ENCODE assay signal across 13 cellular contexts in the genomic region with DNA sequence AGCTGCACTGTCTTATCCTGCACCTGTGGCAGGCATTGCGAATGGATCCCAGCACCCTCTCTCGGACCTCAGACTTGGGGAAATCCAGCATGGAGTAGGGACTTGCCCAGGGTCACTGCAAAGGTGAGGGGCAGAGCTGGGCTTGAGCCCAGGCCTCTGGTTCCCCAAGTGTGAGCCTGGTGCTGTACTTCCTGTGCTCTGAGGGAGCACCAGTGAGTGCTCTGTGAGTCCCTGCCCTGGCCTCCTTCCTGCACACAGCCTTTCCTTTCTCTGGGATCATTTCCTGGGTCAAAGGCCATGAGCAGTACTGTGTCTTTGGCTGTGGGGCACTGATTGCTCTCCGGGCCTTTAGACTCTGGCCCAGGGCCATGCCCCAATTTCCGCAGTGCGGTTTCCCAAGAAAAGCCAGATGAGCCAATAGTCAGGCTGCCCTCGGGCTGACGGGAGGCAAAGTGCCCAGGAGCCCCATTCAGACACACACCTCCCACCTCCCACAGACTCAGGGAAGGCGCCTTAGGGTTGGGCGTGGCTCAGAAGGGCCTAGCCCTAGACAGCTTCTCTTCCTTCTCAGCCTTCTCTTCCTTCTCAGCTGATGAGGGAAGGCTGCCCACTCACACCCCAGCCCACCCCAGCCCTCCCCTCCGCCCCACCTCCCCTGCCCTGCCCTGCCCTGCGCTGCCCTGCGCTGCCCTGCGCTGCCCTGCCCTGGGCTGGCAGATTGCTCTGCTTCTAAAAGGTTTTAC. TPM values are rescaled to one million over a fixed set of nuclear protein-coding genes. Genes with fewer than 3 reads are reported as not detected.
DNase-seq lines count a peak whose midpoint lies in the region; ATAC-seq, FAIRE-seq and TF ChIP-seq lines count a peak whose summit lies in the region.
"Had no signal": no experiment of that assay in that cellular context is flagged by ENCODE, and none has a peak within 500 bp of the region (broad histone marks: within the 10 kb centered on the region; RNA-seq: fewer than 3 reads in every experiment).

No MANE protein-coding gene starts in this region.

- peak overlapping the region in 1 of 2 donors; percentile 88 for H3K27ac ChIP-seq in lung (ENCODE audit: low read depth in 1 of 2, low read length in 1 of 2)
- H3K27ac ChIP-seq in aorta (ENCODE audit: low read depth in 1 of 2, low read length in 2 of 2) = no peak overlapping the region
- H3K27ac ChIP-seq: cardiac muscle cell had no signal

- H3K36me3 ChIP-seq in bronchial epithelial cell (ENCODE audit: control insufficient read depth, insufficient read depth, low read length) (peaks cover 5% of the 10 kb centered on the region), lung (ENCODE audit: control insufficient read depth in 2 of 2, insufficient read depth in 2 of 2, low read length in 2 of 2) (no peaks in the 10 kb centered on the region), aorta (ENCODE audit: control insufficient read depth in 1 of 2, insufficient read depth in 2 of 2, low read length in 1 of 2) (no peaks in the 10 kb centered on the region)
- H3K36me3 ChIP-seq: cardiac muscle cell, HAP-1 had no signal

- intact Hi-C loops in aorta (cut with DNase I) = no loop called here

- FAIRE-seq in bronchial epithelial cell (lab: Jason Lieb, UNC) = no peak
- FAIRE-seq: TTC549 had no signal

- WGBS in lung, 2 donors = 56 to 59% methylated on average over 12 to 13 of the region's 13 CpGs
- WGBS in aorta, 2 donors = 76 to 77% methylated on average over 13 of the region's 13 CpGs

- in situ Hi-C loops in GM13977 (cut with MboI; ENCODE audit: low pct_unique_long_range_greater_than_20kb, low sequenced_read_pairs, unreplicated experiment) = no loop called here

- H3K27me3 ChIP-seq in bronchial epithelial cell (ENCODE audit: control insufficient read depth, insufficient read depth, low read length) (no peaks in the 10 kb centered on the region), lung (ENCODE audit: control insufficient read depth, insufficient read depth) (no peaks in the 10 kb centered on the region), aorta (ENCODE audit: control insufficient read depth in 1 of 2, insufficient read depth in 2 of 2, low read length in 1 of 2) (no peaks in the 10 kb centered on the region)
- H3K27me3 ChIP-seq: cardiac muscle cell had no signal

- no peak for TF ChIP-seq CTCF in bronchial epithelial cell (IDR thresholded peaks at IDR 0.05; ENCODE audit: insufficient read depth, low read length, severe bottlenecking)
- TF ChIP-seq CTCF in lung (IDR thresholded peaks at IDR 0.05; ENCODE audit: control extremely low read depth, extremely low read depth) = no peak
- TF ChIP-seq CTCF in GM13977 (IDR thresholded peaks at IDR 0.05; ENCODE audit: extremely low read depth, insufficient read depth, missing control alignments) = no peak

- H3K4me3 ChIP-seq in bronchial epithelial cell (ENCODE audit: low read depth, low read length) (no peak overlapping the region), lung (no peak overlapping the region), aorta (ENCODE audit: low read length in 2 of 2) (no peak overlapping the region)
- H3K4me3 ChIP-seq: cardiac muscle cell, HAP-1 had no signal

- DNase-seq in activated effector memory CD4-positive, alpha-beta T cell treated with anti-CD3 and anti-CD28 coated beads, Interleukin-2, amount 50 U/mL, for 16 hours = peak; percentile 41
- DNase-seq in activated effector memory CD4-positive, alpha-beta T cell treated with Interleukin-2 at 50 U/mL for 16 hours = no peak
- DNase-seq in bronchial epithelial cell (ENCODE audit: low read depth) (peak; percentile 65), lung (ENCODE audit: low spot score) (peak; percentile 91), aorta (no peak), DMS153 (lab: John Stamatoyannopoulos, UW) (no peak), GM13977 (ENCODE audit: low spot score) (no peak)
- no peak for DNase-seq in activated CD4-positive, alpha-beta T cell treated with anti-CD3 and anti-CD28 coated beads for 4 hours
- DNase-seq: EL, NCI-H1105 had no signal

- H3K4me1 ChIP-seq in lung (ENCODE audit: control insufficient read depth in 2 of 2, insufficient read depth in 2 of 2, low read length in 2 of 2) = peaks cover 0 to 11% of the 10 kb centered on the region in 2 donors
- no peaks in the 10 kb centered on the region for H3K4me1 ChIP-seq in aorta (ENCODE audit: control insufficient read depth in 1 of 2, insufficient read depth in 2 of 2, low read length in 2 of 2)
- H3K4me1 ChIP-seq: HAP-1 had no signal

- H3K9me3 ChIP-seq in lung (ENCODE audit: control insufficient read depth in 2 of 2, insufficient read depth in 1 of 2, low read length in 1 of 2) = no peaks in the 10 kb centered on the region
- H3K9me3 ChIP-seq in aorta (ENCODE audit: control insufficient read depth, low read length) = no peaks in the 10 kb centered on the region
- H3K9me3 ChIP-seq: HAP-1 had no signal

- ATAC-seq in lung (ENCODE audit: insufficient read depth, low FRiP score) = peak; percentile 81
- ATAC-seq in aorta (ENCODE audit: low FRiP score) = peak; percentile 27

RNA-seq across cellular contexts. Expression of a gene that starts 23.3 kb away (rescaled TPM):
- total RNA-seq in bronchial epithelial cell (1.8 and 5.8 TPM in 2 replicates), lung (10 to 100 TPM in 1 of 2 donors, 1 to 10 TPM in 1; 5.0 to 42.7 TPM), aorta (10 to 100 TPM in 1 of 2 donors, 1 to 10 TPM in 1; 8.5 to 17.6 TPM)
- polyA plus RNA-seq in lung (10 to 100 TPM in 1 of 2 donors, 1 to 10 TPM in 1; 6.5 to 17.7 TPM), aorta (1 to 10 TPM; 1.5 to 5.6 TPM)

RNA-seq across cellular contexts. Expression of a gene that starts 50.1 kb away (rescaled TPM):
- total RNA-seq in bronchial epithelial cell (22.1 and 34.7 TPM in 2 replicates), lung (10 to 100 TPM; 16.5 to 22.3 TPM), aorta (1 to 10 TPM; 1.6 to 3.7 TPM)
- polyA plus RNA-seq in lung (10 to 100 TPM in 1 of 2 donors, 1 to 10 TPM in 1; 6.8 to 13.0 TPM), aorta (1 to 10 TPM in 1 of 2 donors, under 1 TPM in 1; 0.31 to 8.3 TPM)

Comparison
In these comparisons a context has a peak if more than half of its experiments do, and no peak if none do; other contexts are left out.
1. DNase-seq: peak in activated effector memory CD4-positive, alpha-beta T cell treated with anti-CD3 and anti-CD28 coated beads, Interleukin-2, amount 50 U/mL, for 16 hours (single experiment), bronchial epithelial cell (single experiment) and lung (single experiment); none in activated effector memory CD4-positive, alpha-beta T cell treated with Interleukin-2 at 50 U/mL for 16 hours (single experiment), aorta (0 of 2), DMS153 (single experiment), GM13977 (single experiment) and activated CD4-positive, alpha-beta T cell treated with anti-CD3 and anti-CD28 coated beads for 4 hours (0 of 2).